31 cellular contexts compared by ENCODE assay signal in the genomic region with DNA sequence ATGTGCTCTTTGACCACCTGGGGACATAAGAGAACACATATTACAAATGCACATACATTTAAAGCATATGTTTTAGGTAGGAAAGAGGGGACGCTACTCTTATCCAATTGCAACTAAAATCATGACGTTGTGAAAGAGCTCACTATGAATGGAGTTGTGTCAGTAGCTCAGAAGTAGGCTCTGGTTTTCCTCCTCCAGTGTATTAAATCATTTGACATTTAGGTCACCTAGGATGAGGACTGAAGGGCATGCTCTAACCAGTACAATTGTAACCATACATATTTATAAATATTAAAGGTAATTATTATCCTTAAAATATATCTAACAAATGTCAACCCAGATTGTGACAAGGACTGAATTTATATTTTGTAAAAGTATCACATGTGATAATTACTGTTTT.
A peak's percentile ranks its signal among the peaks of the same experiment; 100 is the strongest.
DNase-seq lines count a peak whose midpoint lies in the region; ATAC-seq and TF ChIP-seq lines count a peak whose summit lies in the region.
"Had no signal": no experiment of that assay in that cellular context is flagged by ENCODE, and none has a peak within 500 bp of the region (broad histone marks: within the 10 kb centered on the region; RNA-seq: fewer than 3 reads in every experiment).

No MANE protein-coding gene starts in this region.

- intact Hi-C loops in heart left ventricle (cut with DNase I) (no loop called here), left cardiac atrium (cut with DNase I) (no loop called here), OCI-LY7 (cut with micrococcal nuclease; ENCODE audit: unreplicated experiment) (no loop called here)

- H3K4me3 ChIP-seq in heart left ventricle (no peak overlapping the region), OCI-LY1 (ENCODE audit: low read depth, low read length, poor library complexity, severe bottlenecking) (no peak overlapping the region), OCI-LY7 (ENCODE audit: low read depth, low read length, poor library complexity, severe bottlenecking) (no peak overlapping the region), tibial nerve (no peak overlapping the region)
- H3K4me3 ChIP-seq: A549; BLaER1; BLaER1 treated with 17β-estradiol and CSF1 and Interleukin-3, amounts not matched to agents 10 nM and 100 nM had no signal

- no peak for TF ChIP-seq POLR2A in heart left ventricle (IDR thresholded peaks at IDR 0.05)
- TF ChIP-seq POLR2A in tibial nerve (IDR thresholded peaks at IDR 0.05) = no peak

- no peak overlapping the region for H3K9ac ChIP-seq in OCI-LY1 (ENCODE audit: low read length)
- H3K9ac ChIP-seq: BLaER1; BLaER1 treated with 17β-estradiol and CSF1 and Interleukin-3, amounts not matched to agents 10 nM and 100 nM had no signal

- H3K27ac ChIP-seq in heart left ventricle = no peak overlapping the region
- H3K27ac ChIP-seq in OCI-LY1 (ENCODE audit: low read depth, low read length, poor library complexity, severe bottlenecking) = no peak overlapping the region
- no peak overlapping the region for H3K27ac ChIP-seq in OCI-LY7 (ENCODE audit: low read depth, low read length, poor library complexity, severe bottlenecking)
- no peak overlapping the region for H3K27ac ChIP-seq in tibial nerve
- H3K27ac ChIP-seq: 22Rv1; A549; BLaER1; BLaER1 treated with 17β-estradiol and CSF1 and Interleukin-3, amounts not matched to agents 10 nM and 100 nM; C4-2B had no signal

- H3K4me2 ChIP-seq in OCI-LY1 (ENCODE audit: low read length) (no peak overlapping the region), OCI-LY7 (ENCODE audit: low read length) (no peak overlapping the region)
- H3K4me2 ChIP-seq: A549; BLaER1; BLaER1 treated with 17β-estradiol and CSF1 and Interleukin-3, amounts not matched to agents 10 nM and 100 nM had no signal

- H4K20me1 ChIP-seq in OCI-LY1 (ENCODE audit: insufficient read depth, low read length) (no peaks in the 10 kb centered on the region), OCI-LY7 (ENCODE audit: insufficient read depth, low read length) (no peaks in the 10 kb centered on the region)
- H4K20me1 ChIP-seq: BLaER1; BLaER1 treated with 17β-estradiol and CSF1 and Interleukin-3, amounts not matched to agents 10 nM and 100 nM had no signal

- TF ChIP-seq EP300 in tibial nerve (IDR thresholded peaks at IDR 0.05) = no peak

- H3K4me1 ChIP-seq in heart left ventricle (peaks cover 0 to 4% (median 0%) of the 10 kb centered on the region in 12 donors), OCI-LY1 (ENCODE audit: insufficient read depth, low read length, severe bottlenecking) (no peaks in the 10 kb centered on the region), OCI-LY7 (ENCODE audit: insufficient read depth, low read length, poor library complexity, severe bottlenecking) (no peaks in the 10 kb centered on the region), tibial nerve (no peaks in the 10 kb centered on the region)
- H3K4me1 ChIP-seq: A549; BE2C; BLaER1; BLaER1 treated with 17β-estradiol and CSF1 and Interleukin-3, amounts not matched to agents 10 nM and 100 nM; Caco-2 had no signal

- H3K79me2 ChIP-seq in OCI-LY1 (ENCODE audit: insufficient read depth, low read length) (no peaks in the 10 kb centered on the region), OCI-LY7 (ENCODE audit: insufficient read depth, low read depth, low read length) (no peaks in the 10 kb centered on the region)

- 55 to 60% (median 57%) methylated on average over 2 of the region's 2 CpGs for WGBS in heart left ventricle, 4 donors
- WGBS in tibial nerve, 2 donors = 46 to 57% methylated on average over 2 of the region's 2 CpGs

- H3K27me3 ChIP-seq in heart left ventricle = no peaks in the 10 kb centered on the region
- no peaks in the 10 kb centered on the region for H3K27me3 ChIP-seq in OCI-LY1 (ENCODE audit: insufficient read depth, low read length)
- no peaks in the 10 kb centered on the region for H3K27me3 ChIP-seq in tibial nerve
- H3K27me3 ChIP-seq: BE2C; BLaER1; BLaER1 treated with 17β-estradiol and CSF1 and Interleukin-3, amounts not matched to agents 10 nM and 100 nM had no signal

- H3K9me2 ChIP-seq in OCI-LY1 (ENCODE audit: low read depth, low read length) = no peaks in the 10 kb centered on the region
- no peaks in the 10 kb centered on the region for H3K9me2 ChIP-seq in OCI-LY7 (ENCODE audit: insufficient read depth, low read length)

- DNase-seq in heart left ventricle (no peak), left cardiac atrium (no peak), OCI-LY7 (ENCODE audit: low spot score) (no peak), tibial nerve (ENCODE audit: low spot score in 2 of 2) (no peak), MV-4-11 (lab: John Stamatoyannopoulos, UW) (no peak)
- DNase-seq: 8988T; ACHN; AML-193; BE2C; C1 segment of cervical spinal cord; Caco-2; Calu3; CD4-positive, alpha-beta memory T cell; CD4-positive, alpha-beta T cell; CD4-positive, CD25-positive, alpha-beta regulatory T cell; CD8-positive, alpha-beta memory T cell; CD8-positive, alpha-beta T cell; COR-L47; DMS 273 treated with DMSO at 0.1 percent for 48 hours; DMS153; DMS53; DMS79; DMS79 treated with DMSO at 0.1 percent for 48 hours; DND-41; EL had no signal

- no peaks in the 10 kb centered on the region for H3F3A ChIP-seq in OCI-LY1 (ENCODE audit: insufficient read depth, low read length)

- H3K9me3 ChIP-seq in heart left ventricle (peaks cover 0 to 13% (median 0%) of the 10 kb centered on the region in 12 donors), OCI-LY1 (ENCODE audit: low read length) (0 out of 2 replicates have a peak, but pooled peaks cover 2% of the 10 kb centered on the region), OCI-LY7 (ENCODE audit: low read length) (no peaks in the 10 kb centered on the region), tibial nerve (peaks cover 0 to 3% (median 0%) of the 10 kb centered on the region in 4 donors)
- H3K9me3 ChIP-seq: A549, BE2C, BLaER1, Caco-2 had no signal

- TF ChIP-seq CTCF in heart left ventricle (IDR thresholded peaks at IDR 0.05) (no peak), OCI-LY1 (IDR thresholded peaks at IDR 0.05; ENCODE audit: low read length) (peak; percentile 11; the same call in 1 of the 2 replicates), OCI-LY7 (conservative IDR thresholded peaks at IDR 0.05; ENCODE audit: low read length) (0 out of 2 replicates have a peak, but pooled peaks have one; percentile 24), tibial nerve (IDR thresholded peaks at IDR 0.05) (no peak)

- H2AFZ ChIP-seq in OCI-LY1 (ENCODE audit: low read length) (no peak overlapping the region), OCI-LY7 (ENCODE audit: low read length) (no peak overlapping the region)

- CTCF ChIA-PET in OCI-LY7 (lab: Charles Lee; ENCODE audit: unreplicated experiment) = no interaction called here

- BruUV-seq in OCI-LY7 (replicated peaks; lab: Mats Ljungman, UMichigan) = no TSS peak

- POLR2A ChIA-PET in OCI-LY7 (lab: Charles Lee) = no interaction called here

- ATAC-seq in heart left ventricle (peak in 3 of 4 donors; percentile 53 to 78 (median 62)), left cardiac atrium (no peak)
- ATAC-seq: A549; CD8-positive, alpha-beta T cell had no signal

- peaks cover 0 to 12% (median 0%) of the 10 kb centered on the region in 9 donors for H3K36me3 ChIP-seq in heart left ventricle
- peaks cover 14% of the 10 kb centered on the region for H3K36me3 ChIP-seq in OCI-LY1 (ENCODE audit: insufficient read depth, low read length)
- peaks cover 9% of the 10 kb centered on the region for H3K36me3 ChIP-seq in OCI-LY7 (ENCODE audit: insufficient read depth, low read length)
- peaks cover 0 to 10% (median 0%) of the 10 kb centered on the region in 3 donors for H3K36me3 ChIP-seq in tibial nerve
- H3K36me3 ChIP-seq: BE2C had no signal

Comparison
In these comparisons a context has a peak if more than half of its experiments do, and no peak if none do; other contexts are left out.
1. ATAC-seq: peak in heart left ventricle (3 of 4); none in left cardiac atrium (0 of 2).
2. CTCF ChIP-seq: peak in OCI-LY1 (single experiment) and OCI-LY7 (single experiment); none in heart left ventricle (0 of 12) and tibial nerve (0 of 5).